In the genomic region with DNA sequence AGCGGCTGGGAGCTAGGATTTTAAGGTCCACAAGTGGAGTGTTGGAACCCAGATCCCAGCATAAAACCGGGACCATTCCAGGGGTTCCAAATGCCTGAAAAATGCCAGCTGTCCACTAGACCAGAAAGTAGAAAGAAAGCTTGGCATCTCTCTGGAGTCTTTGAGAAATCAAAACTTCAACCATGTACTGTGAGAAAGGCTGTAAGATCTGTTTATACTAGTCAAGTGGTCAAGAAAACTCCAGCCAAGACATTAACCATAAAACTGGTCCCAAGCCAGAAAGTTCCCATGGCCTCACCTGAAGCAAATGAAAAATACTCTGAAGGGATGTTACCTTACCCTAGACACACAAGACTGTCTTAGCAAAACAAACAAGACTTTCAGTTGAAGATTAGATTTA, we compare ENCODE assay signal across 16 cellular contexts.
DNase-seq lines count a peak whose midpoint lies in the region; ATAC-seq, FAIRE-seq and TF ChIP-seq lines count a peak whose summit lies in the region.
"Had no signal": no experiment of that assay in that cellular context is flagged by ENCODE, and none has a peak within 500 bp of the region (broad histone marks: within the 10 kb centered on the region; RNA-seq: fewer than 3 reads in every experiment).

No MANE protein-coding gene starts in this region.

- peaks cover 28% of the 10 kb centered on the region for H3K4me1 Mint-ChIP-seq in WTC11
- H3K4me1 Mint-ChIP-seq in activated CD4-positive, alpha-beta T cell treated with anti-CD3 and anti-CD28 coated beads, Interleukin-2, amount 10 ng/mL, durations not matched to agents 7 days and 5 days: no peaks in the 10 kb centered on the region
- H3K4me1 Mint-ChIP-seq: CD4-positive, alpha-beta memory T cell had no signal

- POLR2A ChIA-PET in WTC11 (lab: Charles Lee): no interaction called here
- POLR2A ChIA-PET in activated CD4-positive, alpha-beta T cell treated with anti-CD3 and anti-CD28 coated beads, Interleukin-2, amount 10 ng/mL, durations not matched to agents 7 days and 5 days (lab: Charles Lee): no interaction called here

- no peaks in the 10 kb centered on the region for H3K36me3 Mint-ChIP-seq in WTC11
- H3K36me3 Mint-ChIP-seq in activated CD4-positive, alpha-beta T cell treated with anti-CD3 and anti-CD28 coated beads, Interleukin-2, amount 10 ng/mL, durations not matched to agents 7 days and 5 days (ENCODE audit: low read depth): no peaks in the 10 kb centered on the region
- H3K36me3 Mint-ChIP-seq: CD4-positive, alpha-beta memory T cell had no signal

- CTCF ChIA-PET in WTC11 (lab: Charles Lee): interaction anchor here (3.6 kb wide), 1 partner anchor 12 kb away, joined by 15 read pairs; no protein-coding TSS in a partner anchor
- CTCF ChIA-PET in activated CD4-positive, alpha-beta T cell treated with anti-CD3 and anti-CD28 coated beads, Interleukin-2, amount 10 ng/mL, durations not matched to agents 7 days and 5 days (lab: Charles Lee): no interaction called here

- FAIRE-seq in D721Med (lab: Jason Lieb, UNC): no peak
- FAIRE-seq: A204.1, H54 had no signal

- TF ChIP-seq CTCF in LNCaP clone FGC (IDR thresholded peaks at IDR 0.05; ENCODE audit: control insufficient read depth, extremely low read depth, insufficient read depth): no peak
- TF ChIP-seq CTCF in WTC11 (IDR thresholded peaks at IDR 0.05): no peak
- TF ChIP-seq CTCF in kidney epithelial cell (IDR thresholded peaks at IDR 0.05; ENCODE audit: insufficient read depth, low read length, poor library complexity, severe bottlenecking): no peak
- TF ChIP-seq CTCF in D721Med (IDR thresholded peaks at IDR 0.05; ENCODE audit: insufficient read depth, missing control alignments): no peak

- H3K27me3 ChIP-seq in kidney epithelial cell (ENCODE audit: control insufficient read depth, insufficient read depth, low read length): no peaks in the 10 kb centered on the region
- H3K27me3 ChIP-seq: BE2C had no signal

- no peak overlapping the region for H3K4me3 Mint-ChIP-seq in WTC11
- H3K4me3 Mint-ChIP-seq in activated CD4-positive, alpha-beta T cell treated with anti-CD3 and anti-CD28 coated beads, Interleukin-2, amount 10 ng/mL, durations not matched to agents 7 days and 5 days: no peak overlapping the region
- H3K4me3 Mint-ChIP-seq: CD4-positive, alpha-beta memory T cell had no signal

- no peaks in the 10 kb centered on the region for H3K27me3 Mint-ChIP-seq in WTC11 (ENCODE audit: low read depth)
- peaks cover 10% of the 10 kb centered on the region for H3K27me3 Mint-ChIP-seq in activated CD4-positive, alpha-beta T cell treated with anti-CD3 and anti-CD28 coated beads, Interleukin-2, amount 10 ng/mL, durations not matched to agents 7 days and 5 days

- DNase-seq in LNCaP clone FGC (ENCODE audit: low read depth) (peak; percentile 13), WTC11 (ENCODE audit: low spot score) (no peak), kidney epithelial cell (ENCODE audit: low read depth) (peak; percentile 10), renal cortical epithelial cell (ENCODE audit: low read depth) (peak; percentile 80), D721Med (ENCODE audit: insufficient read length, low spot score) (no peak)
- no peak for DNase-seq in activated CD4-positive, alpha-beta T cell treated with anti-CD3 and anti-CD28 coated beads, Interleukin-2, amount 10 ng/mL, durations not matched to agents 7 days and 5 days
- DNase-seq: BE2C; CD4-positive, alpha-beta memory T cell; DMS153; GF-D8; GM23248; IMR-90 had no signal

- H3K36me3 ChIP-seq in kidney epithelial cell (ENCODE audit: control insufficient read depth, insufficient read depth, low read length): peaks cover 7% of the 10 kb centered on the region
- H3K36me3 ChIP-seq: BE2C had no signal

- no peak for ATAC-seq in WTC11
- ATAC-seq in HG02642 (IDR thresholded peaks at IDR 0.05; ENCODE audit: poor library complexity, unreplicated experiment): no peak
- ATAC-seq: HCT116 had no signal

- H3K4me3 ChIP-seq in LNCaP clone FGC (ENCODE audit: low read depth, low read length): no peak overlapping the region
- no peak overlapping the region for H3K4me3 ChIP-seq in kidney epithelial cell (ENCODE audit: low read depth, low read length)
- H3K4me3 ChIP-seq: GM23248 had no signal

- no peaks in the 10 kb centered on the region for H3K9me3 Mint-ChIP-seq in WTC11
- no peaks in the 10 kb centered on the region for H3K9me3 Mint-ChIP-seq in activated CD4-positive, alpha-beta T cell treated with anti-CD3 and anti-CD28 coated beads, Interleukin-2, amount 10 ng/mL, durations not matched to agents 7 days and 5 days

- peak overlapping the region; percentile 23; the same call in 1 of the 2 replicates for H3K27ac Mint-ChIP-seq in WTC11
- H3K27ac Mint-ChIP-seq in activated CD4-positive, alpha-beta T cell treated with anti-CD3 and anti-CD28 coated beads, Interleukin-2, amount 10 ng/mL, durations not matched to agents 7 days and 5 days: no peak overlapping the region
- H3K27ac Mint-ChIP-seq: CD4-positive, alpha-beta memory T cell had no signal

TF ChIP-seq in WTC11, 78 proteins besides CTCF, POLR2A, EP300 and RAD21:
- TF ChIP-seq, protein P1, sequence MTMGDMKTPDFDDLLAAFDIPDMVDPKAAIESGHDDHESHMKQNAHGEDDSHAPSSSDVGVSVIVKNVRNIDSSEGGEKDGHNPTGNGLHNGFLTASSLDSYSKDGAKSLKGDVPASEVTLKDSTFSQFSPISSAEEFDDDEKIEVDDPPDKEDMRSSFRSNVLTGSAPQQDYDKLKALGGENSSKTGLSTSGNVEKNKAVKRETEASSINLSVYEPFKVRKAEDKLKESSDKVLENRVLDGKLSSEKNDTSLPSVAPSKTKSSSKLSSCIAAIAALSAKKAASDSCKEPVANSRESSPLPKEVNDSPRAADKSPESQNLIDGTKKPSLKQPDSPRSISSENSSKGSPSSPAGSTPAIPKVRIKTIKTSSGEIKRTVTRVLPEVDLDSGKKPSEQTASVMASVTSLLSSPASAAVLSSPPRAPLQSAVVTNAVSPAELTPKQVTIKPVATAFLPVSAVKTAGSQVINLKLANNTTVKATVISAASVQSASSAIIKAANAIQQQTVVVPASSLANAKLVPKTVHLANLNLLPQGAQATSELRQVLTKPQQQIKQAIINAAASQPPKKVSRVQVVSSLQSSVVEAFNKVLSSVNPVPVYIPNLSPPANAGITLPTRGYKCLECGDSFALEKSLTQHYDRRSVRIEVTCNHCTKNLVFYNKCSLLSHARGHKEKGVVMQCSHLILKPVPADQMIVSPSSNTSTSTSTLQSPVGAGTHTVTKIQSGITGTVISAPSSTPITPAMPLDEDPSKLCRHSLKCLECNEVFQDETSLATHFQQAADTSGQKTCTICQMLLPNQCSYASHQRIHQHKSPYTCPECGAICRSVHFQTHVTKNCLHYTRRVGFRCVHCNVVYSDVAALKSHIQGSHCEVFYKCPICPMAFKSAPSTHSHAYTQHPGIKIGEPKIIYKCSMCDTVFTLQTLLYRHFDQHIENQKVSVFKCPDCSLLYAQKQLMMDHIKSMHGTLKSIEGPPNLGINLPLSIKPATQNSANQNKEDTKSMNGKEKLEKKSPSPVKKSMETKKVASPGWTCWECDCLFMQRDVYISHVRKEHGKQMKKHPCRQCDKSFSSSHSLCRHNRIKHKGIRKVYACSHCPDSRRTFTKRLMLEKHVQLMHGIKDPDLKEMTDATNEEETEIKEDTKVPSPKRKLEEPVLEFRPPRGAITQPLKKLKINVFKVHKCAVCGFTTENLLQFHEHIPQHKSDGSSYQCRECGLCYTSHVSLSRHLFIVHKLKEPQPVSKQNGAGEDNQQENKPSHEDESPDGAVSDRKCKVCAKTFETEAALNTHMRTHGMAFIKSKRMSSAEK (CRISPR knock-in tag; IDR thresholded peaks at IDR 0.05; ENCODE audit: borderline replicate concordance): no peak
- TF ChIP-seq ATF1 (CRISPR knock-in tag; IDR thresholded peaks at IDR 0.05): no peak
- no peak for TF ChIP-seq ZNF232 (CRISPR knock-in tag; IDR thresholded peaks at IDR 0.05)
- no peak for TF ChIP-seq FOXP1 (CRISPR knock-in tag; IDR thresholded peaks at IDR 0.05; ENCODE audit: borderline replicate concordance)

Comparison
In these comparisons a context has a peak if more than half of its experiments do, and no peak if none do; other contexts are left out.
1. DNase-seq: peak in LNCaP clone FGC (single experiment), kidney epithelial cell (single experiment) and renal cortical epithelial cell (single experiment); none in WTC11 (single experiment), activated CD4-positive, alpha-beta T cell treated with anti-CD3 and anti-CD28 coated beads, Interleukin-2, amount 10 ng/mL, durations not matched to agents 7 days and 5 days (single experiment) and D721Med (single experiment).